Comparison of ENCODE assay signal across 11 cellular contexts in the genomic region with DNA sequence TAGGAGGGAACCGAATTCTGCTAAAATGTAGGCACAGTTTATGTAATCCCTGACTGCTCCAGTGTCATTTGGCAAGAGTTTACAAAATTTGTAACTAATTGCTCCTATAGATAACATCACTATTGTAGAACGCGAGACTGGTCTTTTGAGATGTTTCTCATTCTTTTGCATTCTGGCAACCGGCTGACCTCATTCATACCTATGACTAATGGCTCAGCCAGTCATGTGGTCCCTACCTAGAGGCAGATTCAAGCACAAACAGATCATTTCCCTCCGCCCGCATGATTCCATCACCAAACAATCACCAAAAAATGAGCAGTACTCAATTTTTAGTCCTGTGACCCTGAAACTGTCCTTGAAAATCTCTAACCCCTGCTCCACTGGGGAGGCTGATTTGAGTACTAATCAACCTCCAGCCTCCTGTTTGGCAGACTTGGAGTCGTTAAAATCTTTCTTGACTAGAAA. TPM values are rescaled to one million over a fixed set of nuclear protein-coding genes. Genes with fewer than 3 reads are reported as not detected.
DNase-seq lines count a peak whose midpoint lies in the region; TF ChIP-seq lines count a peak whose summit lies in the region.
"Not testable (repeated sequence)": the region's sequence is repeated elsewhere in the genome, so short reads cannot be mapped to it uniquely, and the experiment has no call there.
"Had no signal": no experiment of that assay in that cellular context is flagged by ENCODE, and none has a peak within 500 bp of the region (broad histone marks: within the 10 kb centered on the region; RNA-seq: fewer than 3 reads in every experiment).

No MANE protein-coding gene starts in this region.

- peak; percentile 8 for DNase-seq in COLO829 (ENCODE audit: low spot score)
- peak; percentile 49 for DNase-seq in H4 (ENCODE audit: low spot score)
- not testable (repeated sequence) for DNase-seq in PC-9
- DNase-seq in adipocyte (ENCODE audit: low read depth): peak; percentile 64
- DNase-seq in dermis blood vessel endothelial cell: peak; percentile 61
- peak; percentile 60 for DNase-seq in fibroblast of villous mesenchyme (ENCODE audit: low read depth)
- DNase-seq in prostate gland (ENCODE audit: low spot score): peak; percentile 48

- not testable (repeated sequence) for H3F3A ChIP-seq in PC-9 (ENCODE audit: insufficient read depth, low read depth)

- not testable (repeated sequence) for H3K9me2 ChIP-seq in PC-9 (ENCODE audit: insufficient read depth)

- CTCF ChIA-PET in PC-9 (lab: Charles Lee): not testable (repeated sequence)

- not testable (repeated sequence) for H2AFZ ChIP-seq in PC-9

- H3K4me1 ChIP-seq in PC-9 (replicated peaks; ENCODE audit: insufficient read depth); adipocyte (ENCODE audit: control insufficient read depth, insufficient read depth, low read length); prostate gland (replicated peaks): not testable (repeated sequence)

- not testable (repeated sequence) for H3K79me2 ChIP-seq in PC-9 (ENCODE audit: low read depth)

- not testable (repeated sequence) for BruUV-seq in PC-9 (replicated peaks; lab: Mats Ljungman, UMichigan)

- not testable (repeated sequence) for TF ChIP-seq CTCF in PC-9 (conservative IDR thresholded peaks at IDR 0.05); fibroblast of villous mesenchyme (IDR thresholded peaks at IDR 0.05; ENCODE audit: insufficient read depth, low read depth, low read length); prostate gland (IDR thresholded peaks at IDR 0.05)

- TF ChIP-seq POLR2A in prostate gland (IDR thresholded peaks at IDR 0.05): not testable (repeated sequence)

- H3K9me3 ChIP-seq in PC-9 (ENCODE audit: insufficient read depth, low read depth); adipocyte (ENCODE audit: control insufficient read depth, low read length); prostate gland: not testable (repeated sequence)

- H3K27ac ChIP-seq in PC-9: peak overlapping the region; percentile 72
- H3K27ac ChIP-seq in prostate gland: not testable (repeated sequence)

- not testable (repeated sequence) for H3K9ac ChIP-seq in adipocyte (ENCODE audit: low read length)

- POLR2A ChIA-PET in PC-9 (lab: Charles Lee; ENCODE audit: unreplicated experiment): not testable (repeated sequence)

- not testable (repeated sequence) for H3K36me3 ChIP-seq in PC-9 (ENCODE audit: low read depth); adipocyte (ENCODE audit: control insufficient read depth, insufficient read depth, low read length, severe bottlenecking); prostate gland

- H3K4me3 ChIP-seq in PC-9; adipocyte (ENCODE audit: low read length); fibroblast of villous mesenchyme (ENCODE audit: low read depth, low read length); prostate gland: not testable (repeated sequence)

- WGBS in prostate gland: 25% methylated on average over 7 of the region's 7 CpGs

- not testable (repeated sequence) for H4K20me1 ChIP-seq in PC-9 (ENCODE audit: insufficient read depth)

- H3K4me2 ChIP-seq in PC-9: peak overlapping the region; percentile 42; the same call in 1 of the 2 replicates

- H3K27me3 ChIP-seq in PC-9 (ENCODE audit: insufficient read depth, low read depth); adipocyte (replicated peaks; ENCODE audit: control insufficient read depth, insufficient read depth, low read length); prostate gland (replicated peaks; ENCODE audit: insufficient read depth): not testable (repeated sequence)

- intact Hi-C loops in PC-9 (cut with micrococcal nuclease; ENCODE audit: unreplicated experiment); prostate gland (cut with DNase I): not testable (repeated sequence)

RNA-seq across cellular contexts. Expression of gene PSG4, which starts 4.1 kb away (rescaled TPM):
- total RNA-seq in H4 (2014; rRNA removed; shearing (Covaris generic)): 4.6 and 6.8 TPM in 2 replicates
- 0.24 TPM in 1 of 2 replicates, not detected in the other for total RNA-seq in PC-9 (2021)
- 0.14 TPM in 1 of 2 replicates, not detected in the other for total RNA-seq in dermis blood vessel endothelial cell
- total RNA-seq in fibroblast of villous mesenchyme: 1.9 and 121 TPM in 2 replicates
- total RNA-seq in prostate gland: 1 to 10 TPM in 1 of 2 donors, under 1 TPM in 1; 0.68 to 1.2 TPM
- total RNA-seq: activated T-helper 1 cell treated with anti-CD3 and anti-CD28 coated beads, Interleukin-12 subunit alpha, Interleukin-12 subunit beta, Interleukin-2, Interleukin-4 antibody, amounts not matched to agents 30 ng/mL and 10 ng/mL and 1 ng/mL, durations not matched to agents 14 hours and 24 hours and 36 hours; left lobe of liver; Right ventricle myocardium superior; thyroid gland had no signal

RNA-seq across cellular contexts. Expression of gene PSG5, which starts 15.0 kb away (rescaled TPM):
- total RNA-seq in H4 (2014; rRNA removed; shearing (Covaris generic)): 2.6 and 4.7 TPM in 2 replicates
- total RNA-seq in PC-9 (2021) (0.43 and 2.3 TPM in 2 replicates), dermis blood vessel endothelial cell (0.09 TPM in 1 of 2 replicates, not detected in the other), fibroblast of villous mesenchyme (39.3 and 45.3 TPM in 2 replicates), prostate gland (not detected)
- total RNA-seq: activated T-helper 1 cell treated with anti-CD3 and anti-CD28 coated beads, Interleukin-12 subunit alpha, Interleukin-12 subunit beta, Interleukin-2, Interleukin-4 antibody, amounts not matched to agents 30 ng/mL and 10 ng/mL and 1 ng/mL, durations not matched to agents 14 hours and 24 hours and 36 hours; left lobe of liver; Right ventricle myocardium superior; thyroid gland had no signal
